ENCODE assay signal across 7 cellular contexts in genomic region chr19:10112037-10112751, GRCh38. TPM values are rescaled to one million over a fixed set of nuclear protein-coding genes. Genes with fewer than 3 reads are reported as not detected.
DNase-seq lines count a peak whose midpoint lies in the region; ATAC-seq and TF ChIP-seq lines count a peak whose summit lies in the region.
"Had no signal": no experiment of that assay in that cellular context is flagged by ENCODE, and none has a peak within 500 bp of the region (broad histone marks: within the 10 kb centered on the region; RNA-seq: fewer than 3 reads in every experiment).

No MANE protein-coding gene starts in this region.

- H3K4me3 ChIP-seq in BLaER1, result peak overlapping the region; percentile 62
- no peak overlapping the region for H3K4me3 ChIP-seq in endodermal cell (ENCODE audit: low read length)
- H3K4me3 ChIP-seq: cardiac muscle cell had no signal

- no peak for TF ChIP-seq CTCF in endodermal cell (conservative IDR thresholded peaks at IDR 0.05)

- H3K36me3 ChIP-seq in BLaER1 (peaks cover 84% of the 10 kb centered on the region), endodermal cell (ENCODE audit: control insufficient read depth, insufficient read depth, low read length) (peaks cover 51% of the 10 kb centered on the region)

- H3K27ac Mint-ChIP-seq in endodermal cell, result peak overlapping the region; percentile 39

- peaks cover 52% of the 10 kb centered on the region for H4K20me1 ChIP-seq in BLaER1

- no peaks in the 10 kb centered on the region for H3K27me3 ChIP-seq in BLaER1
- H3K27me3 ChIP-seq in endodermal cell (ENCODE audit: control insufficient read depth, insufficient read depth, low read length, poor library complexity, severe bottlenecking), result no peaks in the 10 kb centered on the region
- H3K27me3 ChIP-seq: cardiac muscle cell had no signal

- H3K27ac ChIP-seq in BLaER1 (peak overlapping the region; percentile 92), endodermal cell (ENCODE audit: low read depth, low read length) (no peak overlapping the region)

- 86 to 91% methylated on average over 15 to 23 of the region's 23 CpGs for WGBS in endodermal cell (ENCODE audit: insufficient coverage in 1 of 2, insufficient read length in 1 of 2), 2 experiments

- H3K27me3 Mint-ChIP-seq in endodermal cell (ENCODE audit: insufficient read depth), result no peaks in the 10 kb centered on the region

- no peak overlapping the region for H3K4me3 Mint-ChIP-seq in endodermal cell

- DNase-seq in RKO (ENCODE audit: low spot score) (peak; percentile 35), endodermal cell (no peak), DMS153 (lab: John Stamatoyannopoulos, UW) (no peak), SHP77 treated with DMSO at 0.1 percent for 48 hours (lab: John Stamatoyannopoulos, UW) (no peak)

- peak overlapping the region; percentile 80 for H3K9ac ChIP-seq in BLaER1
- H3K9ac ChIP-seq in endodermal cell (ENCODE audit: extremely low read depth, low read length, poor library complexity, severe bottlenecking), result no peak overlapping the region

- H3K4me1 ChIP-seq in BLaER1, result peaks cover 93% of the 10 kb centered on the region
- H3K4me1 ChIP-seq in endodermal cell (ENCODE audit: control insufficient read depth, insufficient read depth, low read length), result peaks cover 3% of the 10 kb centered on the region

- no peaks in the 10 kb centered on the region for H3K9me3 Mint-ChIP-seq in endodermal cell

- ATAC-seq in HG02571 (IDR thresholded peaks at IDR 0.05; ENCODE audit: unreplicated experiment), result no peak

- H3K9me3 ChIP-seq in BLaER1 (no peaks in the 10 kb centered on the region), endodermal cell (ENCODE audit: control insufficient read depth, low read length) (no peaks in the 10 kb centered on the region)

- peaks cover 50% of the 10 kb centered on the region for H3K36me3 Mint-ChIP-seq in endodermal cell (ENCODE audit: low read depth)

- peaks cover 2% of the 10 kb centered on the region for H3K4me1 Mint-ChIP-seq in endodermal cell

- peak overlapping the region; percentile 97 for H3K4me2 ChIP-seq in BLaER1

RNA-seq across cellular contexts. Expression of gene P2RY11, which starts 0.7 kb away (rescaled TPM):
- 10 to 100 TPM in 1 of 2 donors, 1 to 10 TPM in 1; 9.0 to 14.8 TPM for total RNA-seq in endodermal cell
- 6.3 TPM for polyA plus RNA-seq in endodermal cell (2013, experiment 1 of 2)
- polyA plus RNA-seq in endodermal cell (2013, experiment 2 of 2), result 5.1 TPM

RNA-seq across cellular contexts. Expression of gene PPAN, which starts 6.0 kb away (rescaled TPM):
- 10 to 100 TPM; 40.3 to 54.0 TPM for total RNA-seq in endodermal cell
- polyA plus RNA-seq in endodermal cell (2013, experiment 1 of 2), result 31.6 TPM
- 28.0 TPM for polyA plus RNA-seq in endodermal cell (2013, experiment 2 of 2)

RNA-seq across cellular contexts. Expression of gene EIF3G, which starts 7.5 kb away (rescaled TPM):
- total RNA-seq in endodermal cell, result 100 to 1,000 TPM; 216 to 257 TPM
- polyA plus RNA-seq in endodermal cell (2013, experiment 1 of 2), result 179 TPM
- polyA plus RNA-seq in endodermal cell (2013, experiment 2 of 2), result 159 TPM

RNA-seq across cellular contexts. Expression of gene ANGPTL6, which starts 9.7 kb away (rescaled TPM):
- not detected for total RNA-seq in endodermal cell
- 0.14 TPM for polyA plus RNA-seq in endodermal cell (2013, experiment 1 of 2)
- 0.29 TPM for polyA plus RNA-seq in endodermal cell (2013, experiment 2 of 2)

RNA-seq across cellular contexts. Expression of gene SHFL, which starts 26.1 kb away (rescaled TPM):
- 10 to 100 TPM in 1 of 2 donors, 1 to 10 TPM in 1; 8.2 to 15.0 TPM for total RNA-seq in endodermal cell
- polyA plus RNA-seq in endodermal cell (2013, experiment 1 of 2), result 1.1 TPM
- 1.4 TPM for polyA plus RNA-seq in endodermal cell (2013, experiment 2 of 2)
